In genomic region chr6:4155848-4156466, GRCh38 we compare ENCODE assay signal across 8 cellular contexts. TPM values are rescaled to one million over a fixed set of nuclear protein-coding genes. Genes with fewer than 3 reads are reported as not detected.
DNase-seq lines count a peak whose midpoint lies in the region; ATAC-seq, FAIRE-seq and TF ChIP-seq lines count a peak whose summit lies in the region.

No MANE protein-coding gene starts in this region.

- no peak overlapping the region for H3K4me3 ChIP-seq in A549
- no peak overlapping the region for H3K4me3 ChIP-seq in lower leg skin (ENCODE audit: low read depth, poor library complexity, severe bottlenecking)

- FAIRE-seq in A549 (lab: Jason Lieb, UNC): no peak

- H3K4me1 ChIP-seq in A549: peaks cover 5% of the 10 kb centered on the region; the same call in 2 of the 3 replicates

- POLR2A ChIA-PET in A549 (lab: Yijun Ruan, JAX): interaction anchor here (1.0 kb wide), 1 partner anchor 22 kb away, joined by 3 read pairs; no protein-coding TSS in a partner anchor

- TF ChIP-seq CTCF in A549 (IDR thresholded peaks at IDR 0.05) (peak; percentile 74), lower leg skin (IDR thresholded peaks at IDR 0.05) (no peak)

- intact Hi-C loops in lower leg skin (cut with DNase I; ENCODE audit: low total_unique reads): loop anchor here (10.0 kb wide), 1 partner anchor 101 kb away; no protein-coding TSS in a partner anchor

- H3K4me2 ChIP-seq in A549: peak overlapping the region; percentile 71

- WGBS in A549 (ENCODE audit: missing lambda C conversion rate): 4% methylated on average over 6 of the region's 6 CpGs
- WGBS in lower leg skin, 2 donors: 0 to 1% methylated on average over 6 of the region's 6 CpGs

- CTCF ChIA-PET in A549 (lab: Yijun Ruan, JAX): interaction anchor here (0.6 to 2.5 kb wide), 24 partner anchors 8 to 307 kb away, joined by 3 to 28 read pairs (median 4); partner anchors contain the start of genes ECI2 and FAM50B

- no peak for TF ChIP-seq POLR2A in A549 (IDR thresholded peaks at IDR 0.05; ENCODE audit: low read length)
- TF ChIP-seq POLR2A in lower leg skin (IDR thresholded peaks at IDR 0.05): no peak

- DNase-seq in A549 (ENCODE audit: low read depth in 1 of 2, low spot score in 1 of 2) (peak; percentile 63 to 76), NCI-H526 treated with DMSO at 0.1 percent for 48 hours (lab: John Stamatoyannopoulos, UW) (peak; percentile 15), dedifferentiated amniotic fluid mesenchymal stem cell (ENCODE audit: extremely low spot score) (peak; percentile 81), lower leg skin (ENCODE audit: low spot score in 2 of 2) (peak; percentile 81 to 91)
- DNase-seq in activated CD4-positive, alpha-beta T cell treated with anti-CD3 and anti-CD28 coated beads for 48 hours: peak; percentile 86
- DNase-seq in stimulated activated CD4-positive, alpha-beta T cell treated with anti-CD3 and anti-CD28 coated beads, TNF-alpha, amount 100 ng/mL, for 24 hours (ENCODE audit: low read depth in 3 of 3): peak; percentile 64 to 81 (median 65)

- no peak for TF ChIP-seq EP300 in A549 (IDR thresholded peaks at IDR 0.05)

- peak; percentile 82 to 83 for TF ChIP-seq RAD21 in A549 (conservative IDR thresholded peaks at IDR 0.05 in 1 of 2, IDR thresholded peaks at IDR 0.05 in 1 of 2)

- peak overlapping the region; percentile 37 to 50; a peak in 2 of 6 replicates for H3K27ac ChIP-seq in A549

- no peaks in the 10 kb centered on the region for H3K9me3 ChIP-seq in A549

- ATAC-seq in A549 (peak; percentile 95 to 96), GM18858 (IDR thresholded peaks at IDR 0.05; ENCODE audit: unreplicated experiment) (peak; percentile 76), HG03460 (IDR thresholded peaks at IDR 0.05; ENCODE audit: unreplicated experiment) (peak; percentile 83)

TF ChIP-seq in A549, 52 proteins besides CTCF, POLR2A, EP300 and RAD21:
- no peak for TF ChIP-seq FOSL2 (IDR thresholded peaks at IDR 0.05)
- 0 out of 2 replicates have a peak, but pooled peaks have one; percentile 32 for TF ChIP-seq FOSL2 (CRISPR knock-in tag; IDR thresholded peaks at IDR 0.05)
- peak; percentile 77 for TF ChIP-seq SMC3 (IDR thresholded peaks at IDR 0.05)
- no peak for TF ChIP-seq MYC (IDR thresholded peaks at IDR 0.05; ENCODE audit: borderline replicate concordance, low read length)

RNA-seq across cellular contexts. Expression of gene ECI2, which starts 20.6 kb away (rescaled TPM):
- 48.1 and 50.8 TPM in 2 replicates for polyA plus RNA-seq in A549 (2011; rRNA removed)
- 20.4 and 24.1 TPM in 2 replicates for polyA plus RNA-seq in A549 (2012; cell fraction: cytosol; rRNA removed)
- 11.7 and 13.6 TPM in 2 replicates for polyA plus RNA-seq in A549 (2012; cell fraction: nucleus; rRNA removed)
- 65.0 to 73.6 TPM (median 68.9 TPM) in 3 replicates for polyA plus RNA-seq in A549 (2017; fragmentation: RNase III; extraction: RNeasy Plus Mini Kit Qiagen cat#74134 plus additional on column Dnase treatment)
- 25.6 and 32.4 TPM in 2 replicates for polyA minus RNA-seq in A549 (2011; rRNA and poly(A)+ RNA removed)
- 10 to 100 TPM; 22.8 to 35.4 (median 30.2) TPM for total RNA-seq in lower leg skin

Comparison
In these comparisons a context has a peak if more than half of its experiments do, and no peak if none do; other contexts are left out.
1. DNase-seq: peak in every context shown above with its lines; median percentile 86 in activated CD4-positive, alpha-beta T cell treated with anti-CD3 and anti-CD28 coated beads for 48 hours; 86 in lower leg skin; 81 in dedifferentiated amniotic fluid mesenchymal stem cell; 70 in A549; 65 in stimulated activated CD4-positive, alpha-beta T cell treated with anti-CD3 and anti-CD28 coated beads, TNF-alpha, amount 100 ng/mL, for 24 hours; 15 in NCI-H526 treated with DMSO at 0.1 percent for 48 hours.